ENCODE assay signal across 13 cellular contexts in genomic region chr10:104640339-104641149, GRCh38. TPM values are rescaled to one million over a fixed set of nuclear protein-coding genes. Genes with fewer than 3 reads are reported as not detected.
DNase-seq lines count a peak whose midpoint lies in the region; ATAC-seq, FAIRE-seq and TF ChIP-seq lines count a peak whose summit lies in the region.
"Had no signal": no experiment of that assay in that cellular context is flagged by ENCODE, and none has a peak within 500 bp of the region (broad histone marks: within the 10 kb centered on the region; RNA-seq: fewer than 3 reads in every experiment).

No MANE protein-coding gene starts in this region.

- no peaks in the 10 kb centered on the region for H3K36me3 ChIP-seq in HUES6 (ENCODE audit: control insufficient read depth, insufficient read depth, low read length)
- no peaks in the 10 kb centered on the region for H3K36me3 ChIP-seq in endodermal cell (ENCODE audit: control insufficient read depth, insufficient read depth, low read length)
- no peaks in the 10 kb centered on the region for H3K36me3 ChIP-seq in neural progenitor cell
- H3K36me3 ChIP-seq: SJCRH30 had no signal

- H3K4me2 ChIP-seq in neural progenitor cell, result peak overlapping the region; percentile 98

- H3K27ac ChIP-seq in HUES6 (ENCODE audit: low read depth, low read length) (no peak overlapping the region), endodermal cell (ENCODE audit: low read depth, low read length) (no peak overlapping the region), neural progenitor cell (no peak overlapping the region)
- H3K27ac ChIP-seq: SJCRH30, skin epidermis had no signal

- peaks cover 12% of the 10 kb centered on the region for H3K4me1 Mint-ChIP-seq in endodermal cell
- peaks cover 13% of the 10 kb centered on the region for H3K4me1 Mint-ChIP-seq in neural progenitor cell
- H3K4me1 Mint-ChIP-seq in stimulated activated memory B cell treated with anti-CD40 and anti-IgM and Interleukin-4, amounts not matched to agents 10 μg/mL and 1 μg/mL and 100 μg/mL, for 72 hours, result peaks cover 8% of the 10 kb centered on the region

- H3K27me3 Mint-ChIP-seq in endodermal cell (ENCODE audit: insufficient read depth), result peaks cover 91% of the 10 kb centered on the region
- peaks cover 47% of the 10 kb centered on the region for H3K27me3 Mint-ChIP-seq in neural progenitor cell (ENCODE audit: insufficient read depth, low read depth)
- H3K27me3 Mint-ChIP-seq in stimulated activated memory B cell treated with anti-CD40 and anti-IgM and Interleukin-4, amounts not matched to agents 10 μg/mL and 1 μg/mL and 100 μg/mL, for 72 hours, result peaks cover 67% of the 10 kb centered on the region

- H3K4me3 Mint-ChIP-seq in endodermal cell, result peak overlapping the region; percentile 64
- H3K4me3 Mint-ChIP-seq in neural progenitor cell, result peak overlapping the region; percentile 91
- H3K4me3 Mint-ChIP-seq in stimulated activated memory B cell treated with anti-CD40 and anti-IgM and Interleukin-4, amounts not matched to agents 10 μg/mL and 1 μg/mL and 100 μg/mL, for 72 hours, result no peak overlapping the region

- peak; percentile 2 for TF ChIP-seq CTCF in D721Med (IDR thresholded peaks at IDR 0.05; ENCODE audit: insufficient read depth, missing control alignments)
- no peak for TF ChIP-seq CTCF in endodermal cell (conservative IDR thresholded peaks at IDR 0.05)
- TF ChIP-seq CTCF in neural progenitor cell (IDR thresholded peaks at IDR 0.05), result peak; percentile 28

- H3K36me3 Mint-ChIP-seq in endodermal cell (ENCODE audit: low read depth) (no peaks in the 10 kb centered on the region), neural progenitor cell (no peaks in the 10 kb centered on the region)
- H3K36me3 Mint-ChIP-seq in stimulated activated memory B cell treated with anti-CD40 and anti-IgM and Interleukin-4, amounts not matched to agents 10 μg/mL and 1 μg/mL and 100 μg/mL, for 72 hours, result no peaks in the 10 kb centered on the region

- H3K4me1 ChIP-seq in HUES6 (ENCODE audit: control insufficient read depth, insufficient read depth, low read length) (peaks cover 5% of the 10 kb centered on the region; the same call in 1 of the 2 replicates), endodermal cell (ENCODE audit: control insufficient read depth, insufficient read depth, low read length) (no peaks in the 10 kb centered on the region), neural progenitor cell (peaks cover 15% of the 10 kb centered on the region)
- H3K4me1 ChIP-seq: SJCRH30 had no signal

- 1 to 3% methylated on average over 11 to 73 of the region's 77 CpGs for WGBS in endodermal cell (ENCODE audit: insufficient coverage in 1 of 2, insufficient read length in 1 of 2), 2 experiments

- peaks cover 15% of the 10 kb centered on the region for H3F3A ChIP-seq in neural progenitor cell (ENCODE audit: low read depth)

- H3K9me3 ChIP-seq in HUES6 (ENCODE audit: control insufficient read depth, insufficient read depth, low read depth, low read length) (no peaks in the 10 kb centered on the region), endodermal cell (ENCODE audit: control insufficient read depth, low read length) (no peaks in the 10 kb centered on the region), neural progenitor cell (ENCODE audit: low read depth) (no peaks in the 10 kb centered on the region)
- H3K9me3 ChIP-seq: SJCRH30 had no signal

- H3K79me2 ChIP-seq in neural progenitor cell (ENCODE audit: low read depth), result no peaks in the 10 kb centered on the region

- DNase-seq in D721Med (ENCODE audit: insufficient read length, low spot score), result no peak
- DNase-seq in endodermal cell, result peak; percentile 70
- DNase-seq in neural progenitor cell (ENCODE audit: low spot score), result peak; percentile 61
- no peak for DNase-seq in HuH-7 (ENCODE audit: low spot score)
- no peak for DNase-seq in mesenteric fat pad (ENCODE audit: low spot score)
- DNase-seq: CD4-positive, alpha-beta memory T cell; NCI-H748 treated with DMSO at 0.1 percent for 48 hours; SJCRH30 had no signal

- H3K4me3 ChIP-seq in HUES6 (ENCODE audit: low read depth, low read length), result peak overlapping the region; percentile 76
- peak overlapping the region; percentile 79 for H3K4me3 ChIP-seq in endodermal cell (ENCODE audit: low read length)
- H3K4me3 ChIP-seq in neural progenitor cell, result peak overlapping the region; percentile 56
- H3K4me3 ChIP-seq: SJCRH30 had no signal

- H3K9ac ChIP-seq in HUES6 (ENCODE audit: low read length) (no peak overlapping the region), endodermal cell (ENCODE audit: extremely low read depth, low read length, poor library complexity, severe bottlenecking) (no peak overlapping the region), neural progenitor cell (no peak overlapping the region)

- H3K27ac Mint-ChIP-seq in endodermal cell (no peak overlapping the region), neural progenitor cell (no peak overlapping the region)
- H3K27ac Mint-ChIP-seq in stimulated activated memory B cell treated with anti-CD40 and anti-IgM and Interleukin-4, amounts not matched to agents 10 μg/mL and 1 μg/mL and 100 μg/mL, for 72 hours, result no peak overlapping the region
- H3K27ac Mint-ChIP-seq: activated T-helper 2 cell treated with anti-CD3 and anti-CD28 coated beads, Interferon-gamma antibody, Interleukin-2, Interleukin-4, amounts not matched to agents 10 μg/mL and 5 μg/mL and 100 μg/mL, durations not matched to agents 14 hours and 24 hours and 36 hours; CD4-positive, alpha-beta memory T cell had no signal

- peaks cover 97% of the 10 kb centered on the region for H3K27me3 ChIP-seq in HUES6 (ENCODE audit: control insufficient read depth, insufficient read depth, low read length)
- peaks cover 98% of the 10 kb centered on the region for H3K27me3 ChIP-seq in endodermal cell (ENCODE audit: control insufficient read depth, insufficient read depth, low read length, poor library complexity, severe bottlenecking)
- H3K27me3 ChIP-seq in neural progenitor cell, result peaks cover 97% of the 10 kb centered on the region

- no peaks in the 10 kb centered on the region for H3K9me3 Mint-ChIP-seq in endodermal cell
- H3K9me3 Mint-ChIP-seq in neural progenitor cell, result no peaks in the 10 kb centered on the region
- no peaks in the 10 kb centered on the region for H3K9me3 Mint-ChIP-seq in stimulated activated memory B cell treated with anti-CD40 and anti-IgM and Interleukin-4, amounts not matched to agents 10 μg/mL and 1 μg/mL and 100 μg/mL, for 72 hours
- H3K9me3 Mint-ChIP-seq: activated T-helper 2 cell treated with anti-CD3 and anti-CD28 coated beads, Interferon-gamma antibody, Interleukin-2, Interleukin-4, amounts not matched to agents 10 μg/mL and 5 μg/mL and 100 μg/mL, durations not matched to agents 14 hours and 24 hours and 36 hours had no signal

- FAIRE-seq in D721Med (lab: Jason Lieb, UNC), result no peak

- no peak for ATAC-seq in stimulated activated memory B cell treated with anti-CD40 and anti-IgM and Interleukin-4, amounts not matched to agents 10 μg/mL and 1 μg/mL and 100 μg/mL, for 72 hours

- H4K20me1 ChIP-seq in neural progenitor cell (ENCODE audit: low read depth), result no peaks in the 10 kb centered on the region

- H2AFZ ChIP-seq in neural progenitor cell (replicated peaks), result peak overlapping the region; percentile 90

RNA-seq across cellular contexts. Expression of gene SORCS3, which starts 0.5 kb away (rescaled TPM):
- total RNA-seq in endodermal cell, result under 1 TPM in 1 of 2 donors, not detected in 1; 0.68 TPM
- 0.50 TPM for polyA plus RNA-seq in endodermal cell (2013, experiment 1 of 2)
- polyA plus RNA-seq in endodermal cell (2013, experiment 2 of 2), result 0.46 TPM
- 0.26 and 0.34 TPM in 2 replicates for total RNA-seq in neural progenitor cell (ENCODE audit: low replicate concordance)
- not detected for total RNA-seq in mesenteric fat pad
- total RNA-seq: activated T-helper 2 cell treated with anti-CD3 and anti-CD28 coated beads, Interferon-gamma antibody, Interleukin-2, Interleukin-4, amounts not matched to agents 10 μg/mL and 5 μg/mL and 100 μg/mL, durations not matched to agents 14 hours and 24 hours and 36 hours; M059J; SJCRH30 had no signal

Comparison
In these comparisons a context has a peak if more than half of its experiments do, and no peak if none do; other contexts are left out.
1. DNase-seq: peak in endodermal cell (single experiment) and neural progenitor cell (single experiment); none in D721Med (single experiment), HuH-7 (single experiment) and mesenteric fat pad (single experiment).
2. Peak in every context shown above with its lines, with median percentiles within 50 percentile points of each other: H3K4me3 ChIP-seq.